Comparison of ENCODE assay signal across 8 cellular contexts in genomic region chr9:39656960-39657603, GRCh38.
DNase-seq lines count a peak whose midpoint lies in the region; ATAC-seq lines count a peak whose summit lies in the region.
"Not testable (repeated sequence)": the region's sequence is repeated elsewhere in the genome, so short reads cannot be mapped to it uniquely, and the experiment has no call there.

No MANE protein-coding gene starts in this region.

- H3K36me3 Mint-ChIP-seq in stimulated activated naive B cell treated with anti-CD40 and anti-IgM and Interleukin-4, amounts not matched to agents 10 μg/mL and 1 μg/mL and 100 μg/mL, for 72 hours: not testable (repeated sequence)

- not testable (repeated sequence) for H3K4me3 Mint-ChIP-seq in stimulated activated naive B cell treated with anti-CD40 and anti-IgM and Interleukin-4, amounts not matched to agents 10 μg/mL and 1 μg/mL and 100 μg/mL, for 72 hours

- not testable (repeated sequence) for H3K9me3 Mint-ChIP-seq in stimulated activated naive B cell treated with anti-CD40 and anti-IgM and Interleukin-4, amounts not matched to agents 10 μg/mL and 1 μg/mL and 100 μg/mL, for 72 hours

- not testable (repeated sequence) for H3K27ac Mint-ChIP-seq in stimulated activated naive B cell treated with anti-CD40 and anti-IgM and Interleukin-4, amounts not matched to agents 10 μg/mL and 1 μg/mL and 100 μg/mL, for 72 hours

- not testable (repeated sequence) for H3K4me1 Mint-ChIP-seq in stimulated activated naive B cell treated with anti-CD40 and anti-IgM and Interleukin-4, amounts not matched to agents 10 μg/mL and 1 μg/mL and 100 μg/mL, for 72 hours

- H3K27me3 Mint-ChIP-seq in stimulated activated naive B cell treated with anti-CD40 and anti-IgM and Interleukin-4, amounts not matched to agents 10 μg/mL and 1 μg/mL and 100 μg/mL, for 72 hours: not testable (repeated sequence)

- ATAC-seq in GM18517 (IDR thresholded peaks at IDR 0.05; ENCODE audit: unreplicated experiment) (peak; percentile 94), GM19025 (IDR thresholded peaks at IDR 0.05; ENCODE audit: low read depth, unreplicated experiment) (peak; percentile 71), GM19463 (IDR thresholded peaks at IDR 0.05; ENCODE audit: unreplicated experiment) (peak; percentile 70), GM21528 (IDR thresholded peaks at IDR 0.05; ENCODE audit: low FRiP score, unreplicated experiment) (peak; percentile 74), HG02852 (IDR thresholded peaks at IDR 0.05; ENCODE audit: unreplicated experiment) (peak; percentile 87), HG03135 (IDR thresholded peaks at IDR 0.05; ENCODE audit: unreplicated experiment) (peak; percentile 69), HG03460 (IDR thresholded peaks at IDR 0.05; ENCODE audit: unreplicated experiment) (peak; percentile 77)
- ATAC-seq in stimulated activated naive B cell treated with anti-CD40 and anti-IgM and Interleukin-4, amounts not matched to agents 10 μg/mL and 1 μg/mL and 100 μg/mL, for 72 hours (replicated peaks): peak; percentile 50 to 56

- DNase-seq in stimulated activated naive B cell treated with anti-CD40 and anti-IgM and Interleukin-4, amounts not matched to agents 10 μg/mL and 1 μg/mL and 100 μg/mL, for 72 hours: not testable (repeated sequence)
